13 cellular contexts compared by ENCODE assay signal in the genomic region with DNA sequence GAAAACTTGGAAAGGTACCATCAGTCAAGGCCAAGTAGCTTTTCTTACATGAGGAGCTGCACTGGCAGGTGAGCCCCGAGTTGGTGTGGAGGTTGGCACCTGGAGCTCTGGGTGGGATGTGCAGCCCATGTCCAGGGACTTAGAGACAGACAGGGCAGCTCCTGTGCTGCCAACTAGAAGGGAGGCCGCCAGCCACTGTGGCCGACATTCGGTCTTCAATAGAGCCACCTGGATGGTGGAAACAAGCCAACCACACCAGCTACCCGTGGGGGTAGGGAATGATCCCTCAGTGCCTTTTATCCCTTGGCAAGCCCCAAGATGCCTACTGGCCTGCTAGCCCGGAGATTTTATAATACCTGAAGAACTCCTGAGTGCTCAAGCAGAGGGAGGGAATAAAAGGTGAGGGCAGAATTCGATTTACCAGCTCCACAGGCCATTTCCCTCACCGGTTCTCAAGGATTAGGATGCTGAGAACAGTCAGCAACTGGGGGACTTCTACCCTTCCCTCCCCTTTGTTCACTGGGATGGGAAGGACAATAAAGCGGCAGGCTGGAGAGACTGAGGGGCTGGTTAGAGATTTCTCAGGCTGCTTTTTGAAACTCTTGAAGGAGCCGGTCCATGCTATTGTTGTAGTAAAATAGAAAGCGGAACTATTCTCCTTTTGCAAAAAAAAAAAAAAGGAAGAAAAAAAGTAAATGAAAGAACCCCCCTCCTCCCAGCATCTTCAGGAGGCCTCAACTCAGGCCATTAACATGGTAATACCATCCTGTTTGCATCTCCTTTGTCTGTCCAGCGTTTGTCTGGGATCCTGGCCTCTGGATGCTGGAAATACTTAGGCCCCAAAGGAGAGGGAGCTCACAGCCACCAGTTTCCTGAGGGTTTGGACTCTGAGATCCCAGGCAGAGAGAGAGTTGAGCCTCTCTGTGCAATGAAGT.
DNase-seq lines count a peak whose midpoint lies in the region; ATAC-seq, FAIRE-seq and TF ChIP-seq lines count a peak whose summit lies in the region.
"Had no signal": no experiment of that assay in that cellular context is flagged by ENCODE, and none has a peak within 500 bp of the region (broad histone marks: within the 10 kb centered on the region; RNA-seq: fewer than 3 reads in every experiment).

No MANE protein-coding gene starts in this region.

- CTCF ChIA-PET in GM12878 (lab: Yijun Ruan, JAX) = interaction anchor here (0.7 to 2.6 kb wide), 9 partner anchors 14 to 372 kb away, joined by 3 to 12 read pairs (median 5); no protein-coding TSS in a partner anchor
- CTCF ChIA-PET in activated CD4-positive, alpha-beta T cell treated with anti-CD3 and anti-CD28 coated beads for 36 hours (lab: Charles Lee) = interaction anchor here (0.5 to 1.3 kb wide), 4 partner anchors 12 to 271 kb away, joined by 3 to 5 read pairs (median 4); no protein-coding TSS in a partner anchor

- SMC1A ChIA-PET in GM12878 (lab: Charles Lee; ENCODE audit: uncharacterized antibody, unreplicated experiment) = interaction anchor here (0.7 to 5.7 kb wide), 32 partner anchors 10 to 527 kb away, joined by 3 to 22 read pairs (median 6); no protein-coding TSS in a partner anchor

- H2AFZ ChIP-seq in GM12878 (ENCODE audit: control insufficient read depth, low read depth, low read length) = peak overlapping the region; percentile 73

- TF ChIP-seq RAD21 in GM12878 (IDR thresholded peaks at IDR 0.05; ENCODE audit: insufficient read depth, low read depth, low read length) = no peak

- no peaks in the 10 kb centered on the region for H3K79me2 ChIP-seq in GM12878 (ENCODE audit: control insufficient read depth, insufficient read depth, low read length)

- H3K27ac ChIP-seq in GM12878 (ENCODE audit: control insufficient read depth, insufficient read depth) (peak overlapping the region; percentile 88), neutrophil (peak overlapping the region; percentile 67)

- 50% methylated on average over 12 of the region's 12 CpGs for WGBS in GM12878 (ENCODE audit: insufficient coverage, insufficient replicate concordance, low lambda C conversion rate, missing lambda C conversion rate)

- TF ChIP-seq POLR2A in GM12878 (IDR thresholded peaks at IDR 0.05; ENCODE audit: low read depth, low read length) = no peak
- TF ChIP-seq POLR2A in erythroblast (IDR thresholded peaks at IDR 0.05; ENCODE audit: low read length) = no peak

- DNase-seq in GM12878 (ENCODE audit: low read depth, low spot score) (peak; percentile 51), KBM-7 (no peak), erythroblast (lab: John Stamatoyannopoulos, UW) (no peak)
- no peak for DNase-seq in activated CD4-positive, alpha-beta T cell treated with anti-CD3 and anti-CD28 coated beads for 36 hours
- no peak for DNase-seq in stimulated activated naive CD4-positive, alpha-beta T cell (lab: John Stamatoyannopoulos, UW)
- DNase-seq: activated CD4-positive, alpha-beta T cell treated with anti-CD3 and anti-CD28 coated beads, Interleukin-2, amount 10 ng/mL, durations not matched to agents 24 days and 14 days; activated naive CD4-positive, alpha-beta T cell treated with Interleukin-2 at 50 U/mL for 16 hours had no signal

- H3K4me1 ChIP-seq in GM12878 (ENCODE audit: control insufficient read depth, insufficient read depth, low read length) (peaks cover 30% of the 10 kb centered on the region), neutrophil (ENCODE audit: control insufficient read depth in 1 of 2, insufficient read depth in 1 of 2, low read depth in 1 of 2, low read length in 1 of 2) (peaks cover 9 to 17% of the 10 kb centered on the region in 2 experiments)

- ATAC-seq in GM18498 (IDR thresholded peaks at IDR 0.05; ENCODE audit: unreplicated experiment) = peak; percentile 61
- peak; percentile 40 for ATAC-seq in HG03108 (IDR thresholded peaks at IDR 0.05; ENCODE audit: unreplicated experiment)
- ATAC-seq in GM12878 = peak; percentile 81
- ATAC-seq in activated CD4-positive, alpha-beta T cell treated with anti-CD3 and anti-CD28 coated beads for 36 hours = no peak
- ATAC-seq: Panc1 had no signal

- peak overlapping the region; percentile 80 for H3K4me2 ChIP-seq in GM12878 (ENCODE audit: control insufficient read depth, insufficient read depth)

- no peaks in the 10 kb centered on the region for H4K20me1 ChIP-seq in GM12878 (ENCODE audit: control insufficient read depth, insufficient read depth)

- H3K36me3 ChIP-seq in GM12878 (ENCODE audit: control insufficient read depth in 2 of 2, insufficient read depth in 2 of 2, low read length in 1 of 2) (no peaks in the 10 kb centered on the region), neutrophil (no peaks in the 10 kb centered on the region)

- no peaks in the 10 kb centered on the region for H3K27me3 Mint-ChIP-seq in activated CD4-positive, alpha-beta T cell treated with anti-CD3 and anti-CD28 coated beads for 36 hours
- H3K27me3 Mint-ChIP-seq: activated CD4-positive, alpha-beta T cell treated with anti-CD3 and anti-CD28 coated beads, Interleukin-2, amount 10 ng/mL, durations not matched to agents 24 days and 14 days had no signal

- no peak overlapping the region for H3K4me3 Mint-ChIP-seq in activated CD4-positive, alpha-beta T cell treated with anti-CD3 and anti-CD28 coated beads for 36 hours
- H3K4me3 Mint-ChIP-seq: activated CD4-positive, alpha-beta T cell treated with anti-CD3 and anti-CD28 coated beads, Interleukin-2, amount 10 ng/mL, durations not matched to agents 24 days and 14 days had no signal

- H3K9me3 ChIP-seq in GM12878 (replicated peaks; ENCODE audit: control insufficient read depth, insufficient read depth, low read length) (no peaks in the 10 kb centered on the region; the same call in 2 of the 3 replicates), neutrophil (no peaks in the 10 kb centered on the region)

- BruUV-seq in GM12878 (replicated peaks; lab: Mats Ljungman, UMichigan) = no TSS peak

- peaks cover 3% of the 10 kb centered on the region for H3K36me3 Mint-ChIP-seq in activated CD4-positive, alpha-beta T cell treated with anti-CD3 and anti-CD28 coated beads for 36 hours (ENCODE audit: low read depth)

- H3K9ac ChIP-seq in GM12878 (ENCODE audit: control insufficient read depth, insufficient read depth, low read length) = peak overlapping the region; percentile 61

- no peak overlapping the region for H3K27ac Mint-ChIP-seq in activated CD4-positive, alpha-beta T cell treated with anti-CD3 and anti-CD28 coated beads for 36 hours

- H3K4me1 Mint-ChIP-seq in activated CD4-positive, alpha-beta T cell treated with anti-CD3 and anti-CD28 coated beads for 36 hours = peaks cover 32% of the 10 kb centered on the region

- no peaks in the 10 kb centered on the region for H3K27me3 ChIP-seq in GM12878 (replicated peaks in 1 of 2; ENCODE audit: control insufficient read depth in 2 of 2, insufficient read depth in 2 of 2, low read length in 1 of 2)
- H3K27me3 ChIP-seq in neutrophil = no peaks in the 10 kb centered on the region

- in situ Hi-C loops in GM12878 (cut with MboI) (no loop called here), KBM-7 (cut with MboI; ENCODE audit: low pct_unique_long_range_greater_than_20kb, low sequenced_read_pairs) (no loop called here)

- FAIRE-seq in GM12878 (lab: Jason Lieb, UNC) = peak; percentile 77
- FAIRE-seq: D721Med, endothelial cell of umbilical vein had no signal

- no peak overlapping the region for H3K4me3 ChIP-seq in GM12878
- no peak overlapping the region for H3K4me3 ChIP-seq in neutrophil (ENCODE audit: low read depth in 1 of 2, low read length in 1 of 2)

- POLR2A ChIA-PET in GM12878 (lab: Charles Lee) = interaction anchor here (0.7 to 2.7 kb wide), 13 partner anchors 10 to 320 kb away, joined by 3 to 10 read pairs (median 4); no protein-coding TSS in a partner anchor
- POLR2A ChIA-PET in activated CD4-positive, alpha-beta T cell treated with anti-CD3 and anti-CD28 coated beads for 36 hours (lab: Charles Lee) = no interaction called here

- no peaks in the 10 kb centered on the region for H3K9me3 Mint-ChIP-seq in activated CD4-positive, alpha-beta T cell treated with anti-CD3 and anti-CD28 coated beads for 36 hours (ENCODE audit: low read depth)
- H3K9me3 Mint-ChIP-seq: activated CD4-positive, alpha-beta T cell treated with anti-CD3 and anti-CD28 coated beads, Interleukin-2, amount 10 ng/mL, durations not matched to agents 24 days and 14 days had no signal

- TF ChIP-seq EP300 in GM12878 (IDR thresholded peaks at IDR 0.05; ENCODE audit: borderline replicate concordance in 1 of 2, control insufficient read depth in 1 of 2, low read depth in 2 of 2, low read length in 2 of 2) = no peak

- intact Hi-C loops in GM12878 (cut with micrococcal nuclease; ENCODE audit: unreplicated experiment) = loop anchor here (10.0 kb wide), 1 partner anchor 526 kb away; no protein-coding TSS in a partner anchor
- intact Hi-C loops in activated CD4-positive, alpha-beta T cell treated with anti-CD3 and anti-CD28 coated beads for 36 hours (cut with DNase I, micrococcal nuclease) = no loop called here

- TF ChIP-seq CTCF in GM12878 (IDR thresholded peaks at IDR 0.05 in 2 of 3, conservative IDR thresholded peaks at IDR 0.05 in 1 of 3; ENCODE audit: control insufficient read depth in 2 of 3, extremely low read depth in 1 of 3, insufficient read depth in 1 of 3, low read depth in 3 of 3, low read length in 3 of 3) (no peak), neutrophil (IDR thresholded peaks at IDR 0.05) (no peak)

- RAD21 ChIA-PET in GM12878 (lab: Charles Lee; ENCODE audit: unreplicated experiment) = interaction anchor here (0.7 to 2.9 kb wide), 27 partner anchors 12 to 347 kb away, joined by 3 to 20 read pairs (median 4); no protein-coding TSS in a partner anchor

TF ChIP-seq in GM12878, 131 proteins besides CTCF, POLR2A, EP300 and RAD21 (continues in another document):
- TF ChIP-seq MEF2A (IDR thresholded peaks at IDR 0.05; ENCODE audit: insufficient read depth, low read depth, low read length) (0 out of 2 replicates have a peak, but pooled peaks have one; percentile 52), ZNF384 (IDR thresholded peaks at IDR 0.05; ENCODE audit: borderline replicate concordance, low read depth, low read length) (peak; percentile 97), CHD2 (IDR thresholded peaks at IDR 0.05; ENCODE audit: borderline replicate concordance, low read depth, low read length) (no peak), NFIC (IDR thresholded peaks at IDR 0.05; ENCODE audit: low read depth, low read length) (peak; percentile 59; the same call in 1 of the 2 replicates), IKZF1 (conservative IDR thresholded peaks at IDR 0.05) (no peak), ZBED1 (IDR thresholded peaks at IDR 0.05; ENCODE audit: borderline replicate concordance) (no peak)
- TF ChIP-seq, protein P1, sequence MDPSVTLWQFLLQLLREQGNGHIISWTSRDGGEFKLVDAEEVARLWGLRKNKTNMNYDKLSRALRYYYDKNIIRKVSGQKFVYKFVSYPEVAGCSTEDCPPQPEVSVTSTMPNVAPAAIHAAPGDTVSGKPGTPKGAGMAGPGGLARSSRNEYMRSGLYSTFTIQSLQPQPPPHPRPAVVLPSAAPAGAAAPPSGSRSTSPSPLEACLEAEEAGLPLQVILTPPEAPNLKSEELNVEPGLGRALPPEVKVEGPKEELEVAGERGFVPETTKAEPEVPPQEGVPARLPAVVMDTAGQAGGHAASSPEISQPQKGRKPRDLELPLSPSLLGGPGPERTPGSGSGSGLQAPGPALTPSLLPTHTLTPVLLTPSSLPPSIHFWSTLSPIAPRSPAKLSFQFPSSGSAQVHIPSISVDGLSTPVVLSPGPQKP (IDR thresholded peaks at IDR 0.05; ENCODE audit: low read depth, low read length) = 0 out of 2 replicates have a peak, but pooled peaks have one; percentile 17
